Comparison of ENCODE assay signal across 28 cellular contexts in the genomic region with DNA sequence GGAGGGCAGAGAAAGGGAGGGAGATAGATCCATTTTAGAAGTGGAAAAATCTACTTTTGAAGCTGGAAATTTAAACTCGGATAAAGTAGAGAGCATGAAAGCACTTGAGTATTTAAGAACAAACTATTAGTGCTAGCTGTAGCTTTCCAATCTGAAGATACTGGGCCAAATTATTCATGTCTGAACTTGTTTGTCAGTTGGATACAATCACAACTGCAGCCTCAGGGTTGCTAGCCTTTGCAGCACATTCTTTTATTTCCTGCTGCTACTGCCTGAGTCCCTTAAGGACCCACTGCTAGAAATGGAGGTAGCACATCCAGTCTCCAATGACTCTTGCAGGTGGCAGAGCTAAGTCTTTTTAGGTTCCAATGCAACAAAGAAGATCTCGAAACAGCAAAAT. TPM values are rescaled to one million over a fixed set of nuclear protein-coding genes. Genes with fewer than 3 reads are reported as not detected.
A peak's percentile ranks its signal among the peaks of the same experiment; 100 is the strongest.
DNase-seq lines count a peak whose midpoint lies in the region; ATAC-seq, FAIRE-seq and TF ChIP-seq lines count a peak whose summit lies in the region.
"Had no signal": no experiment of that assay in that cellular context is flagged by ENCODE, and none has a peak within 500 bp of the region (broad histone marks: within the 10 kb centered on the region; RNA-seq: fewer than 3 reads in every experiment).

No MANE protein-coding gene starts in this region.

- H3K4me1 Mint-ChIP-seq in T-helper 17 cell, result no peaks in the 10 kb centered on the region
- peaks cover 28% of the 10 kb centered on the region for H3K4me1 Mint-ChIP-seq in endodermal cell
- H3K4me1 Mint-ChIP-seq: activated naive CD4-positive, alpha-beta T cell treated with anti-CD3 and anti-CD28 coated beads, Interleukin-2, amount 10 ng/mL, durations not matched to agents 7 days and 5 days had no signal

- H3K9me3 ChIP-seq in prostate gland (no peaks in the 10 kb centered on the region), T-helper 17 cell (ENCODE audit: control insufficient read depth, low read length, poor library complexity, severe bottlenecking) (no peaks in the 10 kb centered on the region), endodermal cell (ENCODE audit: control insufficient read depth, low read length) (peaks cover 19% of the 10 kb centered on the region)
- H3K9me3 ChIP-seq: gastrocnemius medialis, SJCRH30, stomach, upper lobe of left lung had no signal

- ATAC-seq in T-helper 17 cell, result no peak
- ATAC-seq: activated CD8-positive, alpha-beta T cell treated with anti-CD3 and anti-CD28 coated beads, Interleukin-2, amount 10 ng/mL, durations not matched to agents 7 days and 5 days; gastrocnemius medialis; GM12878; psoas muscle had no signal

- no peak overlapping the region for H3K27ac ChIP-seq in prostate gland
- no peak overlapping the region for H3K27ac ChIP-seq in endodermal cell (ENCODE audit: low read depth, low read length)
- H3K27ac ChIP-seq: BLaER1 treated with 17β-estradiol and CSF1 and Interleukin-3, amounts not matched to agents 10 nM and 100 nM; coronary artery; gastrocnemius medialis; psoas muscle; SJCRH30; stomach; upper lobe of left lung had no signal

- no peak overlapping the region for H3K27ac Mint-ChIP-seq in T-helper 17 cell
- no peak overlapping the region for H3K27ac Mint-ChIP-seq in endodermal cell
- H3K27ac Mint-ChIP-seq: activated CD8-positive, alpha-beta T cell treated with anti-CD3 and anti-CD28 coated beads, Interleukin-2, amount 10 ng/mL, durations not matched to agents 7 days and 5 days; activated naive CD4-positive, alpha-beta T cell treated with anti-CD3 and anti-CD28 coated beads, Interleukin-2, amount 10 ng/mL, durations not matched to agents 7 days and 5 days; activated T-cell treated with anti-CD3 and anti-CD28 coated beads, Interleukin-2, amount 50 U/mL, for 24 hours; nephron; T-helper 2 cell treated with Interferon-gamma antibody and Interleukin-4, amounts not matched to agents 5 μg/mL and 100 μg/mL, for 36 hours had no signal

- H3K36me3 ChIP-seq in bronchial epithelial cell (ENCODE audit: control insufficient read depth, insufficient read depth, low read length), result no peaks in the 10 kb centered on the region
- no peaks in the 10 kb centered on the region for H3K36me3 ChIP-seq in prostate gland
- no peaks in the 10 kb centered on the region for H3K36me3 ChIP-seq in endodermal cell (ENCODE audit: control insufficient read depth, insufficient read depth, low read length)
- H3K36me3 ChIP-seq: BLaER1 treated with 17β-estradiol and CSF1 and Interleukin-3, amounts not matched to agents 10 nM and 100 nM; gastrocnemius medialis; SJCRH30; stomach; upper lobe of left lung had no signal

- H3K4me3 Mint-ChIP-seq in T-helper 17 cell (no peak overlapping the region), endodermal cell (no peak overlapping the region)
- H3K4me3 Mint-ChIP-seq: activated CD8-positive, alpha-beta T cell treated with anti-CD3 and anti-CD28 coated beads, Interleukin-2, amount 10 ng/mL, durations not matched to agents 7 days and 5 days; activated naive CD4-positive, alpha-beta T cell treated with anti-CD3 and anti-CD28 coated beads, Interleukin-2, amount 10 ng/mL, durations not matched to agents 7 days and 5 days; activated T-cell treated with anti-CD3 and anti-CD28 coated beads, Interleukin-2, amount 50 U/mL, for 24 hours; nephron; T-helper 2 cell treated with Interferon-gamma antibody and Interleukin-4, amounts not matched to agents 5 μg/mL and 100 μg/mL, for 36 hours had no signal

- TF ChIP-seq CTCF in bronchial epithelial cell (IDR thresholded peaks at IDR 0.05; ENCODE audit: insufficient read depth, low read length, severe bottlenecking) (no peak), prostate gland (IDR thresholded peaks at IDR 0.05) (no peak), endodermal cell (conservative IDR thresholded peaks at IDR 0.05) (no peak)

- H3K27me3 ChIP-seq in bronchial epithelial cell (ENCODE audit: control insufficient read depth, insufficient read depth, low read length), result no peaks in the 10 kb centered on the region
- H3K27me3 ChIP-seq in prostate gland (replicated peaks; ENCODE audit: insufficient read depth), result no peaks in the 10 kb centered on the region
- no peaks in the 10 kb centered on the region for H3K27me3 ChIP-seq in endodermal cell (ENCODE audit: control insufficient read depth, insufficient read depth, low read length, poor library complexity, severe bottlenecking)
- H3K27me3 ChIP-seq: BLaER1 treated with 17β-estradiol and CSF1 and Interleukin-3, amounts not matched to agents 10 nM and 100 nM; gastrocnemius medialis; SJCRH30; stomach; upper lobe of left lung had no signal

- FAIRE-seq in bronchial epithelial cell (lab: Jason Lieb, UNC), result no peak
- FAIRE-seq: GM12878 had no signal

- H3K27me3 Mint-ChIP-seq in T-helper 17 cell (peaks cover 6% of the 10 kb centered on the region), endodermal cell (ENCODE audit: insufficient read depth) (no peaks in the 10 kb centered on the region)

- WGBS in prostate gland, result 41% methylated on average over 2 of the region's 2 CpGs
- WGBS in endodermal cell (ENCODE audit: insufficient coverage in 1 of 2, insufficient read length in 1 of 2), 2 experiments, result 88 to 94% methylated on average over 2 of the region's 2 CpGs

- intact Hi-C loops in prostate gland (cut with DNase I), result no loop called here

- H3K4me3 ChIP-seq in bronchial epithelial cell (ENCODE audit: low read depth, low read length) (no peak overlapping the region), prostate gland (no peak overlapping the region), endodermal cell (ENCODE audit: low read length) (no peak overlapping the region)
- H3K4me3 ChIP-seq: BLaER1 treated with 17β-estradiol and CSF1 and Interleukin-3, amounts not matched to agents 10 nM and 100 nM; coronary artery; gastrocnemius medialis; GM12878; psoas muscle; SJCRH30; stomach; upper lobe of left lung had no signal

- no peak for TF ChIP-seq POLR2A in prostate gland (IDR thresholded peaks at IDR 0.05)

- H3K4me1 ChIP-seq in prostate gland (replicated peaks), result no peaks in the 10 kb centered on the region
- peaks cover 6% of the 10 kb centered on the region for H3K4me1 ChIP-seq in endodermal cell (ENCODE audit: control insufficient read depth, insufficient read depth, low read length)
- H3K4me1 ChIP-seq: psoas muscle, SJCRH30, upper lobe of left lung had no signal

- peaks cover 8% of the 10 kb centered on the region for H3K9me3 Mint-ChIP-seq in endodermal cell
- H3K9me3 Mint-ChIP-seq: activated naive CD4-positive, alpha-beta T cell treated with anti-CD3 and anti-CD28 coated beads, Interleukin-2, amount 10 ng/mL, durations not matched to agents 7 days and 5 days; activated T-cell treated with anti-CD3 and anti-CD28 coated beads, Interleukin-2, amount 50 U/mL, for 24 hours; nephron; T-helper 2 cell treated with Interferon-gamma antibody and Interleukin-4, amounts not matched to agents 5 μg/mL and 100 μg/mL, for 36 hours had no signal

- DNase-seq in NCI-H2107 treated with DMSO at 0.1 percent for 48 hours (lab: John Stamatoyannopoulos, UW; ENCODE audit: unreplicated experiment) (peak; percentile 40), NCI-H2107 (lab: John Stamatoyannopoulos, UW) (no peak), NCI-H2196 treated with DMSO at 0.1 percent for 48 hours (lab: John Stamatoyannopoulos, UW; ENCODE audit: unreplicated experiment) (peak; percentile 27), bronchial epithelial cell (ENCODE audit: low read depth) (peak; percentile 92), prostate gland (ENCODE audit: low spot score) (peak; percentile 36), cortex of kidney (lab: John Stamatoyannopoulos, UW) (no peak), T-helper 17 cell (no peak), endodermal cell (no peak)
- DNase-seq: 8988T; activated CD4-positive, CD25-positive, alpha-beta regulatory T cell; activated CD8-positive, alpha-beta T cell treated with anti-CD3 and anti-CD28 coated beads, Interleukin-2, amount 10 ng/mL, durations not matched to agents 7 days and 5 days; activated naive CD4-positive, alpha-beta T cell treated with anti-CD3 and anti-CD28 coated beads, Interleukin-2, amount 10 ng/mL, durations not matched to agents 7 days and 5 days; activated T-cell treated with anti-CD3 and anti-CD28 coated beads, Interleukin-2, amount 50 U/mL, for 24 hours; gastrocnemius medialis; GOT3; Kasumi-1; NCI-H1092 treated with DMSO at 0.1 percent for 48 hours; OCI-M1; psoas muscle; SJCRH30; stimulated activated CD4-positive, alpha-beta T cell treated with anti-CD3 and anti-CD28 coated beads, Interleukin-4, amount 100 ng/mL, for 24 hours; stomach; upper lobe of left lung had no signal

- H3K36me3 Mint-ChIP-seq in T-helper 17 cell (ENCODE audit: low read depth) (no peaks in the 10 kb centered on the region), endodermal cell (ENCODE audit: low read depth) (no peaks in the 10 kb centered on the region)
- H3K36me3 Mint-ChIP-seq: activated naive CD4-positive, alpha-beta T cell treated with anti-CD3 and anti-CD28 coated beads, Interleukin-2, amount 10 ng/mL, durations not matched to agents 7 days and 5 days had no signal

- no peak overlapping the region for H3K9ac ChIP-seq in endodermal cell (ENCODE audit: extremely low read depth, low read length, poor library complexity, severe bottlenecking)
- H3K9ac ChIP-seq: BLaER1 treated with 17β-estradiol and CSF1 and Interleukin-3, amounts not matched to agents 10 nM and 100 nM had no signal

RNA-seq across cellular contexts. Expression of a gene that starts 8.3 kb away (rescaled TPM):
- 14.6 and 16.6 TPM in 2 replicates for total RNA-seq in bronchial epithelial cell
- total RNA-seq in prostate gland, result 10 to 100 TPM; 14.4 to 41.6 TPM
- total RNA-seq in T-helper 17 cell, result 10 to 100 TPM; 13.0 to 17.1 TPM
- total RNA-seq in endodermal cell, result 100 to 1,000 TPM in 1 of 2 donors, 10 to 100 TPM in 1; 94.3 to 114 TPM
- 49.6 TPM for polyA plus RNA-seq in endodermal cell (2013, experiment 1 of 2)
- polyA plus RNA-seq in endodermal cell (2013, experiment 2 of 2), result 53.2 TPM

Comparison
In these comparisons a context has a peak if more than half of its experiments do, and no peak if none do; other contexts are left out.
1. DNase-seq: peak in NCI-H2107 treated with DMSO at 0.1 percent for 48 hours (single experiment), NCI-H2196 treated with DMSO at 0.1 percent for 48 hours (single experiment), bronchial epithelial cell (single experiment) and prostate gland (single experiment); none in NCI-H2107 (single experiment), cortex of kidney (single experiment), T-helper 17 cell (0 of 3) and endodermal cell (single experiment).